ENCODE assay signal across 20 cellular contexts in genomic region chr7:71473366-71473967, GRCh38.
"Had no signal": no experiment of that assay in that cellular context is flagged by ENCODE, and none has a peak within 500 bp of the region (broad histone marks: within the 10 kb centered on the region; RNA-seq: fewer than 3 reads in every experiment).

No MANE protein-coding gene starts in this region.

- H3K27ac ChIP-seq: foreskin keratinocyte, left lung, lower lobe of right lung, parathyroid adenoma, psoas muscle, right lobe of liver, testis, tibial nerve, upper lobe of right lung, vagina had no signal

- H3K27ac Mint-ChIP-seq: dendritic cell treated with granulocyte-macrophage colony-stimulating factor and Interleukin-4, amounts not matched to agents 40 ng/mL and 50 ng/mL, for 4 days; memory B cell; nephron; stimulated activated memory B cell treated with anti-CD40 and anti-IgM and Interleukin-4, amounts not matched to agents 10 μg/mL and 1 μg/mL and 100 μg/mL, for 72 hours; stimulated activated naive CD8-positive, alpha-beta T cell treated with anti-CD3 and anti-CD28 coated beads, Interleukin-15, Interleukin-2, amounts not matched to agents 100 ng/mL and 50 ng/mL, for 24 hours had no signal

- H2AFZ ChIP-seq: parathyroid adenoma had no signal

- H3K36me3 ChIP-seq: left lung, lower lobe of right lung, right lobe of liver, upper lobe of right lung, vagina had no signal

- H3K79me2 ChIP-seq: parathyroid adenoma had no signal

- H3K9me3 ChIP-seq: lower lobe of right lung, psoas muscle, right lobe of liver, testis, upper lobe of right lung, vagina had no signal

- H3K4me1 Mint-ChIP-seq: memory B cell; stimulated activated memory B cell treated with anti-CD40 and anti-IgM and Interleukin-4, amounts not matched to agents 10 μg/mL and 1 μg/mL and 100 μg/mL, for 72 hours had no signal

- H3K27me3 ChIP-seq: foreskin keratinocyte, left lung, right lobe of liver, testis, tibial nerve, upper lobe of right lung, vagina had no signal

- DNase-seq: erythroblast; foreskin keratinocyte; islet precursor cell; left lung; lower lobe of right lung; midbrain; psoas muscle; retina; right lobe of liver; stimulated activated CD4-positive, alpha-beta T cell treated with anti-CD3 and anti-CD28 coated beads, Interleukin-4, amount 100 ng/mL, for 1 hour; testis; upper lobe of right lung had no signal

- H3K27me3 Mint-ChIP-seq: dendritic cell treated with granulocyte-macrophage colony-stimulating factor and Interleukin-4, amounts not matched to agents 40 ng/mL and 50 ng/mL, for 4 days; memory B cell; stimulated activated memory B cell treated with anti-CD40 and anti-IgM and Interleukin-4, amounts not matched to agents 10 μg/mL and 1 μg/mL and 100 μg/mL, for 72 hours; stimulated activated naive CD8-positive, alpha-beta T cell treated with anti-CD3 and anti-CD28 coated beads, Interleukin-15, Interleukin-2, amounts not matched to agents 100 ng/mL and 50 ng/mL, for 24 hours had no signal

- ATAC-seq: foreskin keratinocyte; left lung; lower lobe of right lung; psoas muscle; right lobe of liver; stimulated activated memory B cell treated with anti-CD40 and anti-IgM and Interleukin-4, amounts not matched to agents 10 μg/mL and 1 μg/mL and 100 μg/mL, for 72 hours; upper lobe of right lung had no signal

- H3K4me3 Mint-ChIP-seq: dendritic cell treated with granulocyte-macrophage colony-stimulating factor and Interleukin-4, amounts not matched to agents 40 ng/mL and 50 ng/mL, for 4 days; memory B cell; nephron; stimulated activated memory B cell treated with anti-CD40 and anti-IgM and Interleukin-4, amounts not matched to agents 10 μg/mL and 1 μg/mL and 100 μg/mL, for 72 hours; stimulated activated naive CD8-positive, alpha-beta T cell treated with anti-CD3 and anti-CD28 coated beads, Interleukin-15, Interleukin-2, amounts not matched to agents 100 ng/mL and 50 ng/mL, for 24 hours had no signal

- H3K4me3 ChIP-seq: left lung, lower lobe of right lung, psoas muscle, right lobe of liver, testis, tibial nerve, upper lobe of right lung, vagina had no signal

- H3K4me1 ChIP-seq: foreskin keratinocyte, left lung, lower lobe of right lung, parathyroid adenoma, psoas muscle, right lobe of liver, testis, tibial nerve, upper lobe of right lung, vagina had no signal

- H3K36me3 Mint-ChIP-seq: memory B cell; stimulated activated memory B cell treated with anti-CD40 and anti-IgM and Interleukin-4, amounts not matched to agents 10 μg/mL and 1 μg/mL and 100 μg/mL, for 72 hours had no signal
